ENCODE assay signal across 22 cellular contexts in genomic region chr11:35046606-35047005, GRCh38.
DNase-seq lines count a peak whose midpoint lies in the region; ATAC-seq, FAIRE-seq and TF ChIP-seq lines count a peak whose summit lies in the region.
"Had no signal": no experiment of that assay in that cellular context is flagged by ENCODE, and none has a peak within 500 bp of the region (broad histone marks: within the 10 kb centered on the region; RNA-seq: fewer than 3 reads in every experiment).

No MANE protein-coding gene starts in this region.

- ATAC-seq in T-helper 17 cell, result peak; percentile 1
- ATAC-seq: A549, psoas muscle, Right ventricle myocardium inferior had no signal

- DNase-seq in activated naive CD4-positive, alpha-beta T cell treated with anti-CD3 and anti-CD28 coated beads for 36 hours, result no peak
- DNase-seq in activated naive CD4-positive, alpha-beta T cell treated with anti-CD3 and anti-CD28 coated beads, Interleukin-2, amount 50 U/mL, for 16 hours, result no peak
- DNase-seq in T-helper 17 cell (no peak), colonic mucosa (no peak), NCI-H2107 (lab: John Stamatoyannopoulos, UW) (no peak), putamen (ENCODE audit: low spot score) (no peak), GM12891 (ENCODE audit: insufficient read length, low spot score) (no peak)
- DNase-seq: activated T-cell treated with anti-CD3 and anti-CD28 coated beads, Interleukin-2, amount 50 U/mL, for 72 hours; GOT3; IMR-90; left ventricle myocardium inferior; MG63; NCI-H146; psoas muscle; stimulated activated CD4-positive, alpha-beta T cell treated with anti-CD3 and anti-CD28 coated beads, Interleukin-4, amount 100 ng/mL, for 1 hour had no signal

- no peak for TF ChIP-seq POLR2A in GM12891 (IDR thresholded peaks at IDR 0.05; ENCODE audit: low read depth, low read length)

- H3K9me3 ChIP-seq in T-helper 17 cell (ENCODE audit: control insufficient read depth, low read length, poor library complexity, severe bottlenecking) (no peaks in the 10 kb centered on the region), colonic mucosa (no peaks in the 10 kb centered on the region), thymus (ENCODE audit: control insufficient read depth) (no peaks in the 10 kb centered on the region)
- H3K9me3 ChIP-seq: A549, breast epithelium, left ventricle myocardium inferior, psoas muscle had no signal

- 98% methylated on average over 2 of the region's 2 CpGs for WGBS in thymus

- H3K36me3 Mint-ChIP-seq in activated naive CD4-positive, alpha-beta T cell treated with anti-CD3 and anti-CD28 coated beads for 36 hours (ENCODE audit: low read depth), result peaks cover 14% of the 10 kb centered on the region
- no peaks in the 10 kb centered on the region for H3K36me3 Mint-ChIP-seq in T-helper 17 cell (ENCODE audit: low read depth)

- CTCF ChIA-PET in activated naive CD4-positive, alpha-beta T cell treated with anti-CD3 and anti-CD28 coated beads for 36 hours (lab: Charles Lee), result interaction anchor here (0.6 to 2.5 kb wide), 4 partner anchors 11 to 312 kb away, joined by 3 to 8 read pairs (median 4); no protein-coding TSS in a partner anchor

- intact Hi-C loops in activated naive CD4-positive, alpha-beta T cell treated with anti-CD3 and anti-CD28 coated beads for 36 hours (cut with micrococcal nuclease), result no loop called here
- intact Hi-C loops in colonic mucosa (cut with DNase I), result no loop called here

- H3K27ac ChIP-seq in colonic mucosa (peak overlapping the region; percentile 3), thymus (ENCODE audit: low read depth) (peak overlapping the region; percentile 64)
- H3K27ac ChIP-seq: A549, breast epithelium, C4-2B, left ventricle myocardium inferior, psoas muscle had no signal

- TF ChIP-seq CTCF in colonic mucosa (IDR thresholded peaks at IDR 0.05), result no peak

- H3K4me1 ChIP-seq in colonic mucosa, result no peaks in the 10 kb centered on the region
- H3K4me1 ChIP-seq in thymus (ENCODE audit: control insufficient read depth, insufficient read depth, low read length), result peaks cover 23% of the 10 kb centered on the region
- H3K4me1 ChIP-seq: breast epithelium had no signal

- H3K4me3 ChIP-seq in colonic mucosa, result no peak overlapping the region
- H3K4me3 ChIP-seq in thymus (ENCODE audit: low read length), result no peak overlapping the region
- H3K4me3 ChIP-seq: A549, breast epithelium, left ventricle myocardium inferior, MG63, psoas muscle, skin epidermis had no signal

- H3K27ac Mint-ChIP-seq in activated naive CD4-positive, alpha-beta T cell treated with anti-CD3 and anti-CD28 coated beads for 36 hours, result peak overlapping the region; percentile 91
- peak overlapping the region; percentile 98 for H3K27ac Mint-ChIP-seq in T-helper 17 cell

- H3K9ac ChIP-seq in colonic mucosa (ENCODE audit: low read depth in 2 of 2, low read length in 2 of 2), result no peak overlapping the region

- no peak overlapping the region for H3K4me3 Mint-ChIP-seq in activated naive CD4-positive, alpha-beta T cell treated with anti-CD3 and anti-CD28 coated beads for 36 hours
- no peak overlapping the region for H3K4me3 Mint-ChIP-seq in T-helper 17 cell

- H3K36me3 ChIP-seq in colonic mucosa, result no peaks in the 10 kb centered on the region
- no peaks in the 10 kb centered on the region for H3K36me3 ChIP-seq in thymus (ENCODE audit: control insufficient read depth, insufficient read depth)
- H3K36me3 ChIP-seq: breast epithelium, left ventricle myocardium inferior, MG63 had no signal

- peaks cover 6% of the 10 kb centered on the region for H3K9me3 Mint-ChIP-seq in activated naive CD4-positive, alpha-beta T cell treated with anti-CD3 and anti-CD28 coated beads for 36 hours

- no peaks in the 10 kb centered on the region for H3K27me3 ChIP-seq in colonic mucosa
- no peaks in the 10 kb centered on the region for H3K27me3 ChIP-seq in thymus (ENCODE audit: control insufficient read depth, insufficient read depth)
- H3K27me3 ChIP-seq: breast epithelium, MG63 had no signal

- H3K27me3 Mint-ChIP-seq in activated naive CD4-positive, alpha-beta T cell treated with anti-CD3 and anti-CD28 coated beads for 36 hours (ENCODE audit: low read depth), result no peaks in the 10 kb centered on the region
- H3K27me3 Mint-ChIP-seq in T-helper 17 cell, result no peaks in the 10 kb centered on the region

- peaks cover 82% of the 10 kb centered on the region for H3K4me1 Mint-ChIP-seq in activated naive CD4-positive, alpha-beta T cell treated with anti-CD3 and anti-CD28 coated beads for 36 hours (ENCODE audit: low read depth)
- H3K4me1 Mint-ChIP-seq in T-helper 17 cell, result peaks cover 58% of the 10 kb centered on the region

- no peak for FAIRE-seq in GM12891 (lab: Jason Lieb, UNC)
- FAIRE-seq: A549, endothelial cell of umbilical vein had no signal

TF ChIP-seq in GM12891, 5 proteins besides CTCF, POLR2A, EP300 and RAD21:
- no peak for TF ChIP-seq TAF1 (IDR thresholded peaks at IDR 0.05; ENCODE audit: low read depth, low read length)
